ENCODE assay signal across 24 cellular contexts in the genomic region with DNA sequence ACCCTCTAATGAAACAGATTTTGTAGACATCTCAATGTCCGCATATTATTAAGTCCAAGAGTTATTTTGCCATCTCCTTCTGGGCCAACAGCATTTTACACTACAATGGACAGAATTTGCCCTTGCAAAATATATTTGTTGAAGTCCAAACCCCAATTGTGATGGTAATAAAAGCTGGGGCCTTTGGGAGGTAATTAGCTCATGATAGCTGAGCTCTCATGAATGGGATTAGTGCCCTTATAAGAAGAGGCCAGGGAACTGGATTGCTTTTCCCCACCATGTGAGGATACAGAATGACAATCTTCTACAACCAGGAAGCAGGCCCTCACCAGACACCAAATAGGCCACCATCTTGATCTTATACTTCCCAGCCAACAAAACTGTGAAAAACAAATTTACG.
"Had no signal": no experiment of that assay in that cellular context is flagged by ENCODE, and none has a peak within 500 bp of the region (broad histone marks: within the 10 kb centered on the region; RNA-seq: fewer than 3 reads in every experiment).

No MANE protein-coding gene starts in this region.

- H3K27ac ChIP-seq: neutrophil, parathyroid adenoma, psoas muscle, right lobe of liver, sigmoid colon, stomach, thoracic aorta, thyroid gland, tibial nerve, upper lobe of left lung, vagina had no signal

- H3K4me1 ChIP-seq: parathyroid adenoma, right lobe of liver, sigmoid colon, thyroid gland, tibial nerve, upper lobe of left lung, vagina had no signal

- H3K4me3 ChIP-seq: psoas muscle, right lobe of liver, sigmoid colon, stomach, thoracic aorta, thyroid gland, tibial nerve, upper lobe of left lung, vagina had no signal

- FAIRE-seq: small intestine, urothelium cell line had no signal

- H3K36me3 ChIP-seq: neutrophil, right lobe of liver, sigmoid colon, stomach, thoracic aorta, thyroid gland, tibial nerve, upper lobe of left lung, vagina had no signal

- H3K9me3 ChIP-seq: neutrophil, psoas muscle, right lobe of liver, sigmoid colon, stomach, thoracic aorta, thyroid gland, tibial nerve, upper lobe of left lung, vagina had no signal

- H3K27me3 ChIP-seq: neutrophil, right lobe of liver, sigmoid colon, stomach, thyroid gland, tibial nerve, upper lobe of left lung, vagina had no signal

- DNase-seq: natural killer cell; nucleus accumbens; posterior cingulate gyrus; psoas muscle; right cardiac atrium; right lobe of liver; sigmoid colon; small intestine; stimulated activated CD4-positive, alpha-beta T cell treated with anti-CD3 and anti-CD28 coated beads, Interleukin-15, amount 100 ng/mL, for 24 hours; stimulated activated CD4-positive, alpha-beta T cell treated with anti-CD3 and anti-CD28 coated beads, Interleukin-2, amount 100 ng/mL, for 24 hours; stimulated activated CD4-positive, alpha-beta T cell treated with anti-CD3 and anti-CD28 coated beads, Interleukin-2, amount 100 ng/mL, for 48 hours; stimulated activated CD4-positive, alpha-beta T cell treated with anti-CD3 and anti-CD28 coated beads, Interleukin-4, amount 100 ng/mL, for 24 hours; stimulated activated naive B cell treated with anti-CD40 and anti-IgM and Interleukin-4, amounts not matched to agents 10 μg/mL and 1 μg/mL and 100 μg/mL, for 72 hours; stimulated activated naive CD4-positive, alpha-beta T cell treated with Interleukin-2 at 50 U/mL for 16 hours; stomach; thyroid gland; trophoblast cell; upper lobe of left lung had no signal
